ENCODE assay signal across 33 cellular contexts in genomic region chr12:78390920-78391319, GRCh38.
DNase-seq lines count a peak whose midpoint lies in the region; ATAC-seq and TF ChIP-seq lines count a peak whose summit lies in the region.
"Had no signal": no experiment of that assay in that cellular context is flagged by ENCODE, and none has a peak within 500 bp of the region (broad histone marks: within the 10 kb centered on the region; RNA-seq: fewer than 3 reads in every experiment).

No MANE protein-coding gene starts in this region.

- no peak for TF ChIP-seq POLR2A in heart left ventricle (IDR thresholded peaks at IDR 0.05)

- H3K4me2 ChIP-seq in OCI-LY7 (ENCODE audit: low read length): no peak overlapping the region
- H3K4me2 ChIP-seq: A549; BLaER1; BLaER1 treated with 17β-estradiol and CSF1 and Interleukin-3, amounts not matched to agents 10 nM and 100 nM had no signal

- H3K4me3 ChIP-seq in OCI-LY7 (ENCODE audit: low read depth, low read length, poor library complexity, severe bottlenecking) (no peak overlapping the region), left lung (no peak overlapping the region), upper lobe of right lung (no peak overlapping the region), A673 (ENCODE audit: low read depth, low read length, poor library complexity, severe bottlenecking) (no peak overlapping the region), heart left ventricle (no peak overlapping the region)
- H3K4me3 ChIP-seq: A549; BLaER1; BLaER1 treated with 17β-estradiol and CSF1 and Interleukin-3, amounts not matched to agents 10 nM and 100 nM had no signal

- H3K27ac ChIP-seq in OCI-LY7 (ENCODE audit: low read depth, low read length, poor library complexity, severe bottlenecking) (no peak overlapping the region), left lung (no peak overlapping the region), upper lobe of right lung (no peak overlapping the region), A673 (ENCODE audit: low read depth, low read length, poor library complexity, severe bottlenecking) (no peak overlapping the region), heart left ventricle (no peak overlapping the region)
- H3K27ac ChIP-seq: 22Rv1; A549; BLaER1; BLaER1 treated with 17β-estradiol and CSF1 and Interleukin-3, amounts not matched to agents 10 nM and 100 nM; C4-2B had no signal

- POLR2A ChIA-PET in OCI-LY7 (lab: Charles Lee) (interaction anchor here (1.2 kb wide), 1 partner anchor 76 kb away, joined by 5 read pairs; no protein-coding TSS in a partner anchor), A673 (lab: Charles Lee; ENCODE audit: low non-redundant PET) (interaction anchor here (0.6 to 1.1 kb wide), 2 partner anchors 48 to 976 kb away, joined by 4 read pairs; no protein-coding TSS in a partner anchor)

- H3K9me2 ChIP-seq in OCI-LY7 (ENCODE audit: insufficient read depth, low read length): no peaks in the 10 kb centered on the region

- no peaks in the 10 kb centered on the region for H3K79me2 ChIP-seq in OCI-LY7 (ENCODE audit: insufficient read depth, low read depth, low read length)

- TF ChIP-seq CTCF in OCI-LY7 (conservative IDR thresholded peaks at IDR 0.05; ENCODE audit: low read length): no peak
- no peak for TF ChIP-seq CTCF in left lung (IDR thresholded peaks at IDR 0.05)
- TF ChIP-seq CTCF in upper lobe of right lung (IDR thresholded peaks at IDR 0.05): no peak
- no peak for TF ChIP-seq CTCF in A673 (conservative IDR thresholded peaks at IDR 0.05; ENCODE audit: low read depth, low read length)
- TF ChIP-seq CTCF in heart left ventricle (IDR thresholded peaks at IDR 0.05): no peak
- no peak for TF ChIP-seq CTCF in GM20000 (IDR thresholded peaks at IDR 0.05; ENCODE audit: extremely low read depth, missing control alignments)

- H2AFZ ChIP-seq in OCI-LY7 (ENCODE audit: low read length): peak overlapping the region; percentile 38

- BruUV-seq in OCI-LY7 (replicated peaks; lab: Mats Ljungman, UMichigan): no TSS peak
- no TSS peak for BruUV-seq in A673 (replicated peaks; lab: Mats Ljungman, UMichigan)

- intact Hi-C loops in OCI-LY7 (cut with micrococcal nuclease; ENCODE audit: unreplicated experiment): loop anchor here (5.0 kb wide), 3 partner anchors 81 to 394 kb away; no protein-coding TSS in a partner anchor
- intact Hi-C loops in left lung (cut with DNase I): no loop called here
- intact Hi-C loops in upper lobe of right lung (cut with DNase I): no loop called here
- intact Hi-C loops in A673 (cut with micrococcal nuclease; ENCODE audit: unreplicated experiment): loop anchor here (5.0 kb wide), 2 partner anchors 781 to 981 kb away; no protein-coding TSS in a partner anchor
- intact Hi-C loops in heart left ventricle (cut with DNase I): loop anchor here in 1 of 10 donors (10.0 kb wide), 1 partner anchor 954 kb away; no protein-coding TSS in a partner anchor

- H3K36me3 ChIP-seq in OCI-LY7 (ENCODE audit: insufficient read depth, low read length) (no peaks in the 10 kb centered on the region), left lung (no peaks in the 10 kb centered on the region), upper lobe of right lung (no peaks in the 10 kb centered on the region), A673 (ENCODE audit: insufficient read depth, low read length, poor library complexity, severe bottlenecking) (no peaks in the 10 kb centered on the region), heart left ventricle (no peaks in the 10 kb centered on the region)
- H3K36me3 ChIP-seq: BE2C; BLaER1; BLaER1 treated with 17β-estradiol and CSF1 and Interleukin-3, amounts not matched to agents 10 nM and 100 nM had no signal

- no peaks in the 10 kb centered on the region for H4K20me1 ChIP-seq in OCI-LY7 (ENCODE audit: insufficient read depth, low read length)
- H4K20me1 ChIP-seq: BLaER1; BLaER1 treated with 17β-estradiol and CSF1 and Interleukin-3, amounts not matched to agents 10 nM and 100 nM had no signal

- H3K4me1 ChIP-seq in OCI-LY7 (ENCODE audit: insufficient read depth, low read length, poor library complexity, severe bottlenecking): peaks cover 17% of the 10 kb centered on the region
- H3K4me1 ChIP-seq in left lung: no peaks in the 10 kb centered on the region
- H3K4me1 ChIP-seq in upper lobe of right lung: no peaks in the 10 kb centered on the region
- H3K4me1 ChIP-seq in A673 (ENCODE audit: insufficient read depth, low read length, poor library complexity, severe bottlenecking): peaks cover 8% of the 10 kb centered on the region
- no peaks in the 10 kb centered on the region for H3K4me1 ChIP-seq in heart left ventricle
- H3K4me1 ChIP-seq: A549, Caco-2 had no signal

- no peak for DNase-seq in OCI-LY7 (ENCODE audit: low spot score)
- DNase-seq in left lung: no peak
- peak; percentile 83 for DNase-seq in renal cortical epithelial cell (ENCODE audit: low read depth)
- no peak for DNase-seq in upper lobe of right lung
- no peak for DNase-seq in A673 (ENCODE audit: low spot score)
- DNase-seq in NAMALWA (ENCODE audit: low spot score): no peak
- no peak for DNase-seq in heart left ventricle
- DNase-seq in GM20000 (ENCODE audit: low spot score): no peak
- DNase-seq: 8988T; ACHN; AML-193; BE2C; C1 segment of cervical spinal cord; Caco-2; Calu3; CD4-positive, alpha-beta memory T cell; CD4-positive, alpha-beta T cell; CD4-positive, CD25-positive, alpha-beta regulatory T cell; CD8-positive, alpha-beta memory T cell; CD8-positive, alpha-beta T cell; COR-L47; DMS 273 treated with DMSO at 0.1 percent for 48 hours; DMS153; DMS53; DMS79; DMS79 treated with DMSO at 0.1 percent for 48 hours; DND-41; EL had no signal

- H3K27me3 ChIP-seq in left lung (no peaks in the 10 kb centered on the region), upper lobe of right lung (no peaks in the 10 kb centered on the region), A673 (replicated peaks; ENCODE audit: insufficient read depth, low read depth, low read length, poor library complexity) (no peaks in the 10 kb centered on the region), heart left ventricle (no peaks in the 10 kb centered on the region)
- H3K27me3 ChIP-seq: BE2C; BLaER1; BLaER1 treated with 17β-estradiol and CSF1 and Interleukin-3, amounts not matched to agents 10 nM and 100 nM had no signal

- WGBS in heart left ventricle, 4 donors: 53 to 81% (median 78%) methylated on average over 5 of the region's 5 CpGs

- ATAC-seq in left lung: peak; percentile 77
- peak; percentile 52 for ATAC-seq in upper lobe of right lung
- ATAC-seq in heart left ventricle: no peak
- ATAC-seq: A549; CD8-positive, alpha-beta T cell had no signal

- H3K9me3 ChIP-seq in OCI-LY7 (ENCODE audit: low read length) (no peaks in the 10 kb centered on the region; the same call in 1 of the 2 replicates), left lung (no peaks in the 10 kb centered on the region), upper lobe of right lung (no peaks in the 10 kb centered on the region), A673 (ENCODE audit: low read depth, low read length, poor library complexity, severe bottlenecking) (no peaks in the 10 kb centered on the region), heart left ventricle (no peaks in the 10 kb centered on the region)
- H3K9me3 ChIP-seq: A549; BE2C; BLaER1; BLaER1 treated with 17β-estradiol and CSF1 and Interleukin-3, amounts not matched to agents 10 nM and 100 nM; Caco-2 had no signal

- CTCF ChIA-PET in OCI-LY7 (lab: Charles Lee; ENCODE audit: unreplicated experiment): no interaction called here
- CTCF ChIA-PET in A673 (lab: Charles Lee): no interaction called here

Comparison
In these comparisons a context has a peak if more than half of its experiments do, and no peak if none do; other contexts are left out.
1. ATAC-seq: peak in left lung (single experiment) and upper lobe of right lung (single experiment); none in heart left ventricle (0 of 4).
2. intact Hi-C loops: an anchor here in OCI-LY7 (5.0 kb wide) and A673 (5.0 kb wide); none called in left lung and upper lobe of right lung.